2 cellular contexts compared by ENCODE assay signal in the genomic region with DNA sequence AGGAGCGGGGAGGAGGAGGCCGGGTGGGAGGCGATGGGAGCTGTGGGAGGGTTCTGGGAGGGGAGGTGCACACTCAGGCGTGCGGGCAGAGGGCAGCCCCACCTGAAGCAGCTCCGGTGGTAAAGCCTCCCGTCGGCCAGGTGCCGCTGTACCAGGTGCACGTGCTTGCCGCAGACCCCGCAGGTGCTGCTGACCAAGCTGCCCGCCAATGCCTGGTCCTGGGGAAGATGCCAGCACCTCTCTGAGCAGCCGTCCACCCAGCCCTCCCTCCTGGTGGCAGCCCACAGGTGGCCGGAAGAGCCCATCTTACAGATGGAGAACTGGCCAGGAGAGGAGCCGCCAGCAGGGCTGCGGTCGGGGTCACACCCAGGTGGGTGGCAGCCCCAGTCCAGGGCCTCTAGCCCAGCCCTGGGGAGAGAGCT.
TF ChIP-seq lines count a peak whose summit lies in the region.

No MANE protein-coding gene starts in this region.

TF ChIP-seq in SK-N-SH treated with all-trans-retinoic acid at 6 μM for 48 hours, 23 proteins besides CTCF, POLR2A, EP300 and RAD21 (continued from another document):
- TF ChIP-seq, protein P1, sequence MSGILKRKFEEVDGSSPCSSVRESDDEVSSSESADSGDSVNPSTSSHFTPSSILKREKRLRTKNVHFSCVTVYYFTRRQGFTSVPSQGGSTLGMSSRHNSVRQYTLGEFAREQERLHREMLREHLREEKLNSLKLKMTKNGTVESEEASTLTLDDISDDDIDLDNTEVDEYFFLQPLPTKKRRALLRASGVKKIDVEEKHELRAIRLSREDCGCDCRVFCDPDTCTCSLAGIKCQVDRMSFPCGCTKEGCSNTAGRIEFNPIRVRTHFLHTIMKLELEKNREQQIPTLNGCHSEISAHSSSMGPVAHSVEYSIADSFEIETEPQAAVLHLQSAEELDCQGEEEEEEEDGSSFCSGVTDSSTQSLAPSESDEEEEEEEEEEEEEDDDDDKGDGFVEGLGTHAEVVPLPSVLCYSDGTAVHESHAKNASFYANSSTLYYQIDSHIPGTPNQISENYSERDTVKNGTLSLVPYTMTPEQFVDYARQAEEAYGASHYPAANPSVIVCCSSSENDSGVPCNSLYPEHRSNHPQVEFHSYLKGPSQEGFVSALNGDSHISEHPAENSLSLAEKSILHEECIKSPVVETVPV (CRISPR knock-in tag; IDR thresholded peaks at IDR 0.05) = no peak
- TF ChIP-seq ARNTL (CRISPR knock-in tag; IDR thresholded peaks at IDR 0.05; ENCODE audit: borderline replicate concordance, low read depth) = no peak
- no peak for TF ChIP-seq TCF4 (CRISPR knock-in tag; IDR thresholded peaks at IDR 0.05; ENCODE audit: borderline replicate concordance)
- no peak for TF ChIP-seq ZC3H10 (CRISPR knock-in tag; IDR thresholded peaks at IDR 0.05)
- no peak for TF ChIP-seq PPARA (CRISPR knock-in tag; IDR thresholded peaks at IDR 0.05; ENCODE audit: borderline replicate concordance)
- no peak for TF ChIP-seq ZNF8 (CRISPR knock-in tag; IDR thresholded peaks at IDR 0.05)
- TF ChIP-seq ISL1 (CRISPR knock-in tag; IDR thresholded peaks at IDR 0.05) = no peak
- TF ChIP-seq SNAI2 (CRISPR knock-in tag; IDR thresholded peaks at IDR 0.05) = no peak
- TF ChIP-seq, protein P2, sequence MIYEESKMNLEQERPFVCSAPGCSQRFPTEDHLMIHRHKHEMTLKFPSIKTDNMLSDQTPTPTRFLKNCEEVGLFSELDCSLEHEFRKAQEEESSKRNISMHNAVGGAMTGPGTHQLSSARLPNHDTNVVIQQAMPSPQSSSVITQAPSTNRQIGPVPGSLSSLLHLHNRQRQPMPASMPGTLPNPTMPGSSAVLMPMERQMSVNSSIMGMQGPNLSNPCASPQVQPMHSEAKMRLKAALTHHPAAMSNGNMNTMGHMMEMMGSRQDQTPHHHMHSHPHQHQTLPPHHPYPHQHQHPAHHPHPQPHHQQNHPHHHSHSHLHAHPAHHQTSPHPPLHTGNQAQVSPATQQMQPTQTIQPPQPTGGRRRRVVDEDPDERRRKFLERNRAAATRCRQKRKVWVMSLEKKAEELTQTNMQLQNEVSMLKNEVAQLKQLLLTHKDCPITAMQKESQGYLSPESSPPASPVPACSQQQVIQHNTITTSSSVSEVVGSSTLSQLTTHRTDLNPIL (CRISPR knock-in tag; IDR thresholded peaks at IDR 0.05; ENCODE audit: low read depth) = no peak
- no peak for TF ChIP-seq GLIS3 (CRISPR knock-in tag; IDR thresholded peaks at IDR 0.05)

TF ChIP-seq in SK-N-SH, 30 proteins besides CTCF, POLR2A, EP300 and RAD21 (continued from another document):
- TF ChIP-seq, protein P3, sequence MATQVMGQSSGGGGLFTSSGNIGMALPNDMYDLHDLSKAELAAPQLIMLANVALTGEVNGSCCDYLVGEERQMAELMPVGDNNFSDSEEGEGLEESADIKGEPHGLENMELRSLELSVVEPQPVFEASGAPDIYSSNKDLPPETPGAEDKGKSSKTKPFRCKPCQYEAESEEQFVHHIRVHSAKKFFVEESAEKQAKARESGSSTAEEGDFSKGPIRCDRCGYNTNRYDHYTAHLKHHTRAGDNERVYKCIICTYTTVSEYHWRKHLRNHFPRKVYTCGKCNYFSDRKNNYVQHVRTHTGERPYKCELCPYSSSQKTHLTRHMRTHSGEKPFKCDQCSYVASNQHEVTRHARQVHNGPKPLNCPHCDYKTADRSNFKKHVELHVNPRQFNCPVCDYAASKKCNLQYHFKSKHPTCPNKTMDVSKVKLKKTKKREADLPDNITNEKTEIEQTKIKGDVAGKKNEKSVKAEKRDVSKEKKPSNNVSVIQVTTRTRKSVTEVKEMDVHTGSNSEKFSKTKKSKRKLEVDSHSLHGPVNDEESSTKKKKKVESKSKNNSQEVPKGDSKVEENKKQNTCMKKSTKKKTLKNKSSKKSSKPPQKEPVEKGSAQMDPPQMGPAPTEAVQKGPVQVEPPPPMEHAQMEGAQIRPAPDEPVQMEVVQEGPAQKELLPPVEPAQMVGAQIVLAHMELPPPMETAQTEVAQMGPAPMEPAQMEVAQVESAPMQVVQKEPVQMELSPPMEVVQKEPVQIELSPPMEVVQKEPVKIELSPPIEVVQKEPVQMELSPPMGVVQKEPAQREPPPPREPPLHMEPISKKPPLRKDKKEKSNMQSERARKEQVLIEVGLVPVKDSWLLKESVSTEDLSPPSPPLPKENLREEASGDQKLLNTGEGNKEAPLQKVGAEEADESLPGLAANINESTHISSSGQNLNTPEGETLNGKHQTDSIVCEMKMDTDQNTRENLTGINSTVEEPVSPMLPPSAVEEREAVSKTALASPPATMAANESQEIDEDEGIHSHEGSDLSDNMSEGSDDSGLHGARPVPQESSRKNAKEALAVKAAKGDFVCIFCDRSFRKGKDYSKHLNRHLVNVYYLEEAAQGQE (IDR thresholded peaks at IDR 0.05; ENCODE audit: low read depth, low read length) = no peak
- no peak for TF ChIP-seq SMC3 (IDR thresholded peaks at IDR 0.05; ENCODE audit: low read depth, low read length)
- TF ChIP-seq RXRA (IDR thresholded peaks at IDR 0.05; ENCODE audit: borderline replicate concordance, low read depth) = no peak
- no peak for TF ChIP-seq FOXM1 (IDR thresholded peaks at IDR 0.05; ENCODE audit: low read depth)
- no peak for TF ChIP-seq USF2 (IDR thresholded peaks at IDR 0.05; ENCODE audit: borderline replicate concordance, low read depth, low read length)
